ENCODE assay signal across 8 cellular contexts in genomic region chr17:74210191-74211140, GRCh38. TPM values are rescaled to one million over a fixed set of nuclear protein-coding genes. Genes with fewer than 3 reads are reported as not detected.
DNase-seq lines count a peak whose midpoint lies in the region; ATAC-seq and TF ChIP-seq lines count a peak whose summit lies in the region.

No MANE protein-coding gene starts in this region.

- WGBS in ectodermal cell, 2 experiments: 48% methylated on average over 18 of the region's 18 CpGs

- H3K27ac ChIP-seq in ectodermal cell (ENCODE audit: insufficient read depth, low read depth, low read length, poor library complexity, severe bottlenecking): peak overlapping the region; percentile 91

- peaks cover 41% of the 10 kb centered on the region for H3K36me3 Mint-ChIP-seq in activated CD8-positive, alpha-beta T cell treated with anti-CD3 and anti-CD28 coated beads, Interleukin-2, amount 10 ng/mL, durations not matched to agents 7 days and 5 days (ENCODE audit: low read depth)
- H3K36me3 Mint-ChIP-seq in memory B cell: peaks cover 9% of the 10 kb centered on the region

- DNase-seq in AML-193 (lab: John Stamatoyannopoulos, UW) (peak; percentile 69 to 74), NCI-H526 treated with DMSO at 0.1 percent for 48 hours (lab: John Stamatoyannopoulos, UW) (peak; percentile 15), memory B cell (ENCODE audit: low spot score in 2 of 2) (peak; percentile 78 to 85), cortex of kidney (lab: John Stamatoyannopoulos, UW) (no peak)
- peak; percentile 83 for DNase-seq in activated CD8-positive, alpha-beta T cell treated with anti-CD3 and anti-CD28 coated beads, Interleukin-2, amount 10 ng/mL, durations not matched to agents 7 days and 5 days
- DNase-seq in stimulated activated CD8-positive, alpha-beta memory T cell treated with anti-CD3 and anti-CD28 coated beads, Interleukin-15, amount 100 ng/mL, for 4 hours (ENCODE audit: low read depth in 2 of 2): peak; percentile 38 to 61

- peaks cover 68% of the 10 kb centered on the region for H3K4me1 Mint-ChIP-seq in activated CD8-positive, alpha-beta T cell treated with anti-CD3 and anti-CD28 coated beads, Interleukin-2, amount 10 ng/mL, durations not matched to agents 7 days and 5 days (ENCODE audit: low read depth)
- peaks cover 31% of the 10 kb centered on the region for H3K4me1 Mint-ChIP-seq in memory B cell

- no peaks in the 10 kb centered on the region for H3K9me3 ChIP-seq in ectodermal cell (ENCODE audit: control insufficient read depth, low read length)

- ATAC-seq in activated CD8-positive, alpha-beta T cell treated with anti-CD3 and anti-CD28 coated beads, Interleukin-2, amount 10 ng/mL, durations not matched to agents 7 days and 5 days: peak; percentile 39
- peak; percentile 47 for ATAC-seq in memory B cell (ENCODE audit: low read depth)

- H3K27me3 ChIP-seq in ectodermal cell (ENCODE audit: control insufficient read depth, insufficient read depth, low read length, poor library complexity, severe bottlenecking): peaks cover 38% of the 10 kb centered on the region

- H3K4me3 Mint-ChIP-seq in activated CD8-positive, alpha-beta T cell treated with anti-CD3 and anti-CD28 coated beads, Interleukin-2, amount 10 ng/mL, durations not matched to agents 7 days and 5 days: no peak overlapping the region
- H3K4me3 Mint-ChIP-seq in memory B cell: no peak overlapping the region

- peaks cover 27% of the 10 kb centered on the region for H3K36me3 ChIP-seq in ectodermal cell (ENCODE audit: control insufficient read depth, insufficient read depth, low read length)

- peak; percentile 39 for TF ChIP-seq POLR2A in GM19099 (IDR thresholded peaks at IDR 0.05; ENCODE audit: extremely low read depth, insufficient read length, low read depth)

- no peaks in the 10 kb centered on the region for H3K9me3 Mint-ChIP-seq in activated CD8-positive, alpha-beta T cell treated with anti-CD3 and anti-CD28 coated beads, Interleukin-2, amount 10 ng/mL, durations not matched to agents 7 days and 5 days (ENCODE audit: insufficient read depth)
- no peaks in the 10 kb centered on the region for H3K9me3 Mint-ChIP-seq in memory B cell

- peak overlapping the region; percentile 82 for H3K27ac Mint-ChIP-seq in activated CD8-positive, alpha-beta T cell treated with anti-CD3 and anti-CD28 coated beads, Interleukin-2, amount 10 ng/mL, durations not matched to agents 7 days and 5 days
- peak overlapping the region; percentile 54 for H3K27ac Mint-ChIP-seq in memory B cell

- peaks cover 31% of the 10 kb centered on the region for H3K4me1 ChIP-seq in ectodermal cell (ENCODE audit: control insufficient read depth, insufficient read depth, low read length)

- CTCF ChIA-PET in activated CD8-positive, alpha-beta T cell treated with anti-CD3 and anti-CD28 coated beads, Interleukin-2, amount 10 ng/mL, durations not matched to agents 7 days and 5 days (lab: Charles Lee): interaction anchor here (0.9 to 3.2 kb wide), 5 partner anchors 8 to 143 kb away, joined by 3 to 16 read pairs (median 5); no protein-coding TSS in a partner anchor

- H3K27me3 Mint-ChIP-seq in activated CD8-positive, alpha-beta T cell treated with anti-CD3 and anti-CD28 coated beads, Interleukin-2, amount 10 ng/mL, durations not matched to agents 7 days and 5 days (ENCODE audit: low read depth): no peaks in the 10 kb centered on the region
- H3K27me3 Mint-ChIP-seq in memory B cell: no peaks in the 10 kb centered on the region

- POLR2A ChIA-PET in activated CD8-positive, alpha-beta T cell treated with anti-CD3 and anti-CD28 coated beads, Interleukin-2, amount 10 ng/mL, durations not matched to agents 7 days and 5 days (lab: Charles Lee): no interaction called here

- H3K4me3 ChIP-seq in ectodermal cell (ENCODE audit: insufficient read depth, low read depth, low read length): no peak overlapping the region

RNA-seq across cellular contexts. Expression of gene TTYH2, which starts 2.9 kb away (rescaled TPM):
- total RNA-seq in activated CD8-positive, alpha-beta T cell treated with anti-CD3 and anti-CD28 coated beads, Interleukin-2, amount 10 ng/mL, durations not matched to agents 7 days and 5 days: 1 to 10 TPM; 4.7 to 6.3 TPM
- polyA plus RNA-seq in ectodermal cell (2013, experiment 1 of 4): 4.7 TPM
- polyA plus RNA-seq in ectodermal cell (2013, experiment 2 of 4): 4.2 TPM
- 5.3 TPM for polyA plus RNA-seq in ectodermal cell (2013, experiment 3 of 4)
- 5.5 TPM for polyA plus RNA-seq in ectodermal cell (2013, experiment 4 of 4)

RNA-seq across cellular contexts. Expression of gene RPL38, which starts 7.0 kb away (rescaled TPM):
- 1,000 to 10,000 TPM in 1 of 2 experiments, 100 to 1,000 TPM in 1; 959 to 1,020 TPM for total RNA-seq in activated CD8-positive, alpha-beta T cell treated with anti-CD3 and anti-CD28 coated beads, Interleukin-2, amount 10 ng/mL, durations not matched to agents 7 days and 5 days
- 1,641 TPM for polyA plus RNA-seq in ectodermal cell (2013, experiment 1 of 4)
- polyA plus RNA-seq in ectodermal cell (2013, experiment 2 of 4): 1,586 TPM
- polyA plus RNA-seq in ectodermal cell (2013, experiment 3 of 4): 2,012 TPM
- polyA plus RNA-seq in ectodermal cell (2013, experiment 4 of 4): 2,173 TPM
